9 cellular contexts compared by ENCODE assay signal in the genomic region with DNA sequence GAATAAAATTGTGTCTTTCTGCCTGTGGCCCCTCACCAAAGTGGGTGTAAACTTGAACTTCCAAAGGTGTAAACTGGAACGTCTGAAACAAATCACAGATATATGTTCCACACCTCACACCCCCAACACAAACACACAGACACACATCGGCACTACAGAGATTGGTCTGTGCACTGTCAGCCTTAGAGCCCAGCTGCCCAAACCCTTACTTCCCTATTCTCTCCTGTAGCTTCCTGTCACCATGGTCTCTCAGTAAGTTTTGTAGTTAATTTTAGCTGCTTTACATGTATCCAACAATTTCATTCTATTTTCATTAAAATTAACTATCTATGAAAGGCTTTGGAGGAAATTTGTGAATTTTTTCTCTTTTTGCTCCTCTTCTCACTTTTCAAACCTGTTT. TPM values are rescaled to one million over a fixed set of nuclear protein-coding genes. Genes with fewer than 3 reads are reported as not detected.
A peak's percentile ranks its signal among the peaks of the same experiment; 100 is the strongest.
DNase-seq lines count a peak whose midpoint lies in the region; ATAC-seq and TF ChIP-seq lines count a peak whose summit lies in the region.
"Had no signal": no experiment of that assay in that cellular context is flagged by ENCODE, and none has a peak within 500 bp of the region (broad histone marks: within the 10 kb centered on the region; RNA-seq: fewer than 3 reads in every experiment).

No MANE protein-coding gene starts in this region.

- peaks cover 33% of the 10 kb centered on the region for H3K36me3 Mint-ChIP-seq in mesothelial cell of epicardium
- peaks cover 45% of the 10 kb centered on the region for H3K36me3 Mint-ChIP-seq in GM23338 (ENCODE audit: low read depth)

- no peak for TF ChIP-seq CTCF in mesothelial cell of epicardium (IDR thresholded peaks at IDR 0.05; ENCODE audit: unreplicated experiment)
- TF ChIP-seq CTCF in GM23338 (conservative IDR thresholded peaks at IDR 0.05; ENCODE audit: low read depth in 2 of 2), result no peak

- H3K27ac Mint-ChIP-seq in mesothelial cell of epicardium (no peak overlapping the region), GM23338 (no peak overlapping the region)

- peaks cover 7% of the 10 kb centered on the region for H3K36me3 ChIP-seq in GM23338 (ENCODE audit: insufficient read depth)

- peaks cover 100% of the 10 kb centered on the region for H3K79me2 ChIP-seq in GM23338 (replicated peaks; ENCODE audit: insufficient read depth)

- H3K4me1 Mint-ChIP-seq in mesothelial cell of epicardium, result peaks cover 34% of the 10 kb centered on the region
- peaks cover 8% of the 10 kb centered on the region; the same call in 2 of the 3 replicates for H3K4me1 Mint-ChIP-seq in GM23338

- no peak overlapping the region for H3K4me3 ChIP-seq in GM23338

- no peaks in the 10 kb centered on the region for H3K27me3 ChIP-seq in GM23338 (ENCODE audit: insufficient read depth)

- no peak overlapping the region for H3K4me3 Mint-ChIP-seq in mesothelial cell of epicardium
- no peak overlapping the region for H3K4me3 Mint-ChIP-seq in GM23338

- no peak overlapping the region for H3K4me2 ChIP-seq in GM23338

- peaks cover 21% of the 10 kb centered on the region for H4K20me1 ChIP-seq in GM23338 (replicated peaks; ENCODE audit: insufficient read depth)

- no peaks in the 10 kb centered on the region for H3K9me2 ChIP-seq in GM23338 (ENCODE audit: insufficient read depth)

- no peak overlapping the region for H2AFZ ChIP-seq in GM23338

- peaks cover 15% of the 10 kb centered on the region for H3K9me3 Mint-ChIP-seq in mesothelial cell of epicardium
- peaks cover 30% of the 10 kb centered on the region for H3K9me3 Mint-ChIP-seq in GM23338

- ATAC-seq in GM21367 (IDR thresholded peaks at IDR 0.05; ENCODE audit: unreplicated experiment), result peak; percentile 63
- ATAC-seq in HG03460 (IDR thresholded peaks at IDR 0.05; ENCODE audit: unreplicated experiment), result peak; percentile 89
- peak; percentile 47 for ATAC-seq in esophagus mucosa
- ATAC-seq in GM23338, result no peak

- H3K4me1 ChIP-seq in GM23338 (ENCODE audit: insufficient read depth), result peaks cover 12% of the 10 kb centered on the region

- H3K27me3 Mint-ChIP-seq in mesothelial cell of epicardium (ENCODE audit: low read depth) (no peaks in the 10 kb centered on the region), GM23338 (ENCODE audit: insufficient read depth, low read depth, poor library complexity) (peaks cover under 1% of the 10 kb centered on the region)

- DNase-seq in GF-D8 (lab: John Stamatoyannopoulos, UW), result peak; percentile 79
- no peak for DNase-seq in NCI-H128 (lab: John Stamatoyannopoulos, UW; ENCODE audit: unreplicated experiment)
- DNase-seq in SHP77 treated with DMSO at 0.1 percent for 48 hours (lab: John Stamatoyannopoulos, UW), result no peak
- DNase-seq in mesothelial cell of epicardium (ENCODE audit: low spot score in 2 of 2, unreplicated experiment in 2 of 2), result no peak
- no peak for DNase-seq in GM23338 (ENCODE audit: low spot score)
- DNase-seq: activated CD4-positive, alpha-beta T cell treated with anti-CD3 and anti-CD28 coated beads for 1 hour had no signal

- no peaks in the 10 kb centered on the region for H3F3A ChIP-seq in GM23338 (replicated peaks; ENCODE audit: low read depth)

- no peak overlapping the region for H3K27ac ChIP-seq in GM23338 (ENCODE audit: low read depth)

TF ChIP-seq in GM23338, 12 proteins besides CTCF, POLR2A, EP300 and RAD21 (continues in another document):
- TF ChIP-seq EZH2 (IDR thresholded peaks at IDR 0.05; ENCODE audit: low read depth, unreplicated experiment) (no peak), ZNF331 (CRISPR knock-in tag; IDR thresholded peaks at IDR 0.05; ENCODE audit: low read depth) (no peak), STAT1 (IDR thresholded peaks at IDR 0.05; ENCODE audit: unreplicated experiment) (no peak), NANOG (IDR thresholded peaks at IDR 0.05; ENCODE audit: borderline replicate concordance) (no peak), POLR2AphosphoS5 (IDR thresholded peaks at IDR 0.05; ENCODE audit: low read depth) (no peak), JUNB (IDR thresholded peaks at IDR 0.05; ENCODE audit: unreplicated experiment) (no peak)
- TF ChIP-seq, protein P1, sequence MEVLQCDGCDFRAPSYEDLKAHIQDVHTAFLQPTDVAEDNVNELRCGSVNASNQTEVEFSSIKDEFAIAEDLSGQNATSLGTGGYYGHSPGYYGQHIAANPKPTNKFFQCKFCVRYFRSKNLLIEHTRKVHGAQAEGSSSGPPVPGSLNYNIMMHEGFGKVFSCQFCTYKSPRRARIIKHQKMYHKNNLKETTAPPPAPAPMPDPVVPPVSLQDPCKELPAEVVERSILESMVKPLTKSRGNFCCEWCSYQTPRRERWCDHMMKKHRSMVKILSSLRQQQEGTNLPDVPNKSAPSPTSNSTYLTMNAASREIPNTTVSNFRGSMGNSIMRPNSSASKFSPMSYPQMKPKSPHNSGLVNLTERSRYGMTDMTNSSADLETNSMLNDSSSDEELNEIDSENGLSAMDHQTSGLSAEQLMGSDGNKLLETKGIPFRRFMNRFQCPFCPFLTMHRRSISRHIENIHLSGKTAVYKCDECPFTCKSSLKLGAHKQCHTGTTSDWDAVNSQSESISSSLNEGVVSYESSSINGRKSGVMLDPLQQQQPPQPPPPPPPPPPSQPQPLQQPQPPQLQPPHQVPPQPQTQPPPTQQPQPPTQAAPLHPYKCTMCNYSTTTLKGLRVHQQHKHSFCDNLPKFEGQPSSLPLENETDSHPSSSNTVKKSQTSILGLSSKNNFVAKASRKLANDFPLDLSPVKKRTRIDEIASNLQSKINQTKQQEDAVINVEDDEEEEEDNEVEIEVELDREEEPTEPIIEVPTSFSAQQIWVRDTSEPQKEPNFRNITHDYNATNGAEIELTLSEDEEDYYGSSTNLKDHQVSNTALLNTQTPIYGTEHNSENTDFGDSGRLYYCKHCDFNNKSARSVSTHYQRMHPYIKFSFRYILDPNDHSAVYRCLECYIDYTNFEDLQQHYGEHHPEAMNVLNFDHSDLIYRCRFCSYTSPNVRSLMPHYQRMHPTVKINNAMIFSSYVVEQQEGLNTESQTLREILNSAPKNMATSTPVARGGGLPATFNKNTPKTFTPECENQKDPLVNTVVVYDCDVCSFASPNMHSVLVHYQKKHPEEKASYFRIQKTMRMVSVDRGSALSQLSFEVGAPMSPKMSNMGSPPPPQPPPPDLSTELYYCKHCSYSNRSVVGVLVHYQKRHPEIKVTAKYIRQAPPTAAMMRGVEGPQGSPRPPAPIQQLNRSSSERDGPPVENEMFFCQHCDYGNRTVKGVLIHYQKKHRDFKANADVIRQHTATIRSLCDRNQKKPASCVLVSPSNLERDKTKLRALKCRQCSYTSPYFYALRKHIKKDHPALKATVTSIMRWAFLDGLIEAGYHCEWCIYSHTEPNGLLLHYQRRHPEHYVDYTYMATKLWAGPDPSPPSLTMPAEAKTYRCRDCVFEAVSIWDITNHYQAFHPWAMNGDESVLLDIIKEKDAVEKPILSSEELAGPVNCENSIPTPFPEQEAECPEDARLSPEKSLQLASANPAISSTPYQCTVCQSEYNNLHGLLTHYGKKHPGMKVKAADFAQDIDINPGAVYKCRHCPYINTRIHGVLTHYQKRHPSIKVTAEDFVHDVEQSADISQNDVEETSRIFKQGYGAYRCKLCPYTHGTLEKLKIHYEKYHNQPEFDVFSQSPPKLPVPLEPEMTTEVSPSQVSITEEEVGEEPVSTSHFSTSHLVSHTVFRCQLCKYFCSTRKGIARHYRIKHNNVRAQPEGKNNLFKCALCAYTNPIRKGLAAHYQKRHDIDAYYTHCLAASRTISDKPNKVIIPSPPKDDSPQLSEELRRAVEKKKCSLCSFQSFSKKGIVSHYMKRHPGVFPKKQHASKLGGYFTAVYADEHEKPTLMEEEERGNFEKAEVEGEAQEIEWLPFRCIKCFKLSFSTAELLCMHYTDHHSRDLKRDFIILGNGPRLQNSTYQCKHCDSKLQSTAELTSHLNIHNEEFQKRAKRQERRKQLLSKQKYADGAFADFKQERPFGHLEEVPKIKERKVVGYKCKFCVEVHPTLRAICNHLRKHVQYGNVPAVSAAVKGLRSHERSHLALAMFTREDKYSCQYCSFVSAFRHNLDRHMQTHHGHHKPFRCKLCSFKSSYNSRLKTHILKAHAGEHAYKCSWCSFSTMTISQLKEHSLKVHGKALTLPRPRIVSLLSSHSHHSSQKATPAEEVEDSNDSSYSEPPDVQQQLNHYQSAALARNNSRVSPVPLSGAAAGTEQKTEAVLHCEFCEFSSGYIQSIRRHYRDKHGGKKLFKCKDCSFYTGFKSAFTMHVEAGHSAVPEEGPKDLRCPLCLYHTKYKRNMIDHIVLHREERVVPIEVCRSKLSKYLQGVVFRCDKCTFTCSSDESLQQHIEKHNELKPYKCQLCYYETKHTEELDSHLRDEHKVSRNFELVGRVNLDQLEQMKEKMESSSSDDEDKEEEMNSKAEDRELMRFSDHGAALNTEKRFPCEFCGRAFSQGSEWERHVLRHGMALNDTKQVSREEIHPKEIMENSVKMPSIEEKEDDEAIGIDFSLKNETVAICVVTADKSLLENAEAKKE (CRISPR knock-in tag; IDR thresholded peaks at IDR 0.05), result no peak
- TF ChIP-seq, protein P2, sequence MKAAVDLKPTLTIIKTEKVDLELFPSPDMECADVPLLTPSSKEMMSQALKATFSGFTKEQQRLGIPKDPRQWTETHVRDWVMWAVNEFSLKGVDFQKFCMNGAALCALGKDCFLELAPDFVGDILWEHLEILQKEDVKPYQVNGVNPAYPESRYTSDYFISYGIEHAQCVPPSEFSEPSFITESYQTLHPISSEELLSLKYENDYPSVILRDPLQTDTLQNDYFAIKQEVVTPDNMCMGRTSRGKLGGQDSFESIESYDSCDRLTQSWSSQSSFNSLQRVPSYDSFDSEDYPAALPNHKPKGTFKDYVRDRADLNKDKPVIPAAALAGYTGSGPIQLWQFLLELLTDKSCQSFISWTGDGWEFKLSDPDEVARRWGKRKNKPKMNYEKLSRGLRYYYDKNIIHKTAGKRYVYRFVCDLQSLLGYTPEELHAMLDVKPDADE (IDR thresholded peaks at IDR 0.05), result no peak

RNA-seq across cellular contexts. Expression of a gene that starts 5.4 kb away (rescaled TPM):
- total RNA-seq in esophagus mucosa, result 57.5 TPM
- 105 to 107 TPM (median 106 TPM) in 3 replicates for total RNA-seq in mesothelial cell of epicardium
- total RNA-seq in GM23338 (2014; rRNA removed; shearing (Covaris generic)), result 115 and 140 TPM in 2 replicates
- 49.4 and 50.5 TPM in 2 replicates for polyA plus RNA-seq in GM23338 (2016; fragmentation: Nextera tagmentation; extraction: Ambion mirVana)
